ENCODE assay signal across 1 cellular context in genomic region chr7:134315679-134316538, GRCh38.
TF ChIP-seq lines count a peak whose summit lies in the region.

No MANE protein-coding gene starts in this region.

TF ChIP-seq in K562, 482 proteins besides CTCF, POLR2A, EP300 and RAD21 (continued from another document and continues in another):
- 0 out of 2 replicates have a peak, but pooled peaks have one; percentile 12 for TF ChIP-seq ZBTB40 (IDR thresholded peaks at IDR 0.05)
- TF ChIP-seq ZBTB40 (CRISPR knock-in tag; IDR thresholded peaks at IDR 0.05) = no peak
- peak; percentile 47 for TF ChIP-seq TFE3 (CRISPR knock-in tag; IDR thresholded peaks at IDR 0.05)
- TF ChIP-seq KAT2B (IDR thresholded peaks at IDR 0.05; ENCODE audit: low read depth, low read length) = no peak
- TF ChIP-seq KDM2B (CRISPR knock-in tag; IDR thresholded peaks at IDR 0.05) = 0 out of 2 replicates have a peak, but pooled peaks have one; percentile 56
- no peak for TF ChIP-seq REST (CRISPR knock-in tag; IDR thresholded peaks at IDR 0.05; ENCODE audit: low read depth)
- TF ChIP-seq ARID1B (IDR thresholded peaks at IDR 0.05) = 0 out of 2 replicates have a peak, but pooled peaks have one; percentile 8
- TF ChIP-seq MED1 (CRISPR knock-in tag; IDR thresholded peaks at IDR 0.05; ENCODE audit: borderline replicate concordance) = no peak
- 0 out of 2 replicates have a peak, but pooled peaks have one; percentile 38 for TF ChIP-seq ARID2 (IDR thresholded peaks at IDR 0.05)
- no peak for TF ChIP-seq PCBP2 (IDR thresholded peaks at IDR 0.05; ENCODE audit: low read depth, low read length, poor library complexity, severe bottlenecking)
- peak; percentile 47 for TF ChIP-seq USF1 (CRISPR knock-in tag; IDR thresholded peaks at IDR 0.05)
- no peak for TF ChIP-seq ZZZ3 (IDR thresholded peaks at IDR 0.05)
- TF ChIP-seq SAP30 (IDR thresholded peaks at IDR 0.05; ENCODE audit: borderline replicate concordance, insufficient read depth, low read depth, low read length, poor library complexity, severe bottlenecking) = peak; percentile 52
- TF ChIP-seq TEAD4 (IDR thresholded peaks at IDR 0.05; ENCODE audit: low read length) = peak; percentile 10; the same call in 1 of the 2 replicates
- TF ChIP-seq TEAD4 (CRISPR knock-in tag; IDR thresholded peaks at IDR 0.05; ENCODE audit: borderline replicate concordance) = no peak
- 0 out of 2 replicates have a peak, but pooled peaks have one; percentile 12 for TF ChIP-seq CBFA2T2 (conservative IDR thresholded peaks at IDR 0.05)
- TF ChIP-seq ETV6 (IDR thresholded peaks at IDR 0.05; ENCODE audit: borderline replicate concordance in 1 of 2, low read depth in 2 of 2, low read length in 1 of 2) = no peak
- no peak for TF ChIP-seq ETV6 (CRISPR knock-in tag; IDR thresholded peaks at IDR 0.05; ENCODE audit: borderline replicate concordance)
- 0 out of 2 replicates have a peak, but pooled peaks have one; percentile 28 for TF ChIP-seq MGA (IDR thresholded peaks at IDR 0.05)
- TF ChIP-seq PREB (CRISPR knock-in tag; IDR thresholded peaks at IDR 0.05) = no peak; the same call in 1 of the 2 replicates
